In the genomic region with DNA sequence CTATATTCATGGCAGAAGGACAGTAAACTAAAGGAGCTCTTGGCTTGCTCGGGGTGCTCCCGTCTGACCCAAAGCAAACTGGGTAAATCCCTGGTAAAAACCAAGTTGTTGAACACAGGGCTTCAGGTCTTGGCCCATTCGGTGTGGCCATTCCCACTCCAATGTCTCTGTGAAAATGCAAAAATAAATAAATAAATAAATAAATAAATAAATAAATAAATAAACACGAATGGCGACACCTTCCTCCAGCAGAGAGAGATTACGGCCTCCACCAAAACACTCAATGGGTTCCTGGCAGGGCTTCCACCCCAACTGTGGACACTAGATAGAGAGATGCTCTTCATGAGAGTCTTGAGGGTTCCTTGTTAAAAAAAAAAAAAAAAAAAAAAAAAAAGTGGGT, we compare ENCODE assay signal across 1 cellular context.
TF ChIP-seq lines count a peak whose summit lies in the region.

No MANE protein-coding gene starts in this region.

TF ChIP-seq in IMR-90, 13 proteins besides CTCF, POLR2A, EP300 and RAD21:
- TF ChIP-seq FOS (IDR thresholded peaks at IDR 0.05; ENCODE audit: low read depth, low read length), result no peak
- no peak for TF ChIP-seq MAFK (IDR thresholded peaks at IDR 0.05; ENCODE audit: low read depth, low read length)
- TF ChIP-seq, protein P1, sequence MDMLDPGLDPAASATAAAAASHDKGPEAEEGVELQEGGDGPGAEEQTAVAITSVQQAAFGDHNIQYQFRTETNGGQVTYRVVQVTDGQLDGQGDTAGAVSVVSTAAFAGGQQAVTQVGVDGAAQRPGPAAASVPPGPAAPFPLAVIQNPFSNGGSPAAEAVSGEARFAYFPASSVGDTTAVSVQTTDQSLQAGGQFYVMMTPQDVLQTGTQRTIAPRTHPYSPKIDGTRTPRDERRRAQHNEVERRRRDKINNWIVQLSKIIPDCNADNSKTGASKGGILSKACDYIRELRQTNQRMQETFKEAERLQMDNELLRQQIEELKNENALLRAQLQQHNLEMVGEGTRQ (IDR thresholded peaks at IDR 0.05; ENCODE audit: low read depth, low read length), result no peak
- no peak for TF ChIP-seq NFE2L2 (IDR thresholded peaks at IDR 0.05; ENCODE audit: low read depth, low read length)
- TF ChIP-seq RFX5 (IDR thresholded peaks at IDR 0.05; ENCODE audit: low read depth, low read length), result no peak
- no peak for TF ChIP-seq MXI1 (IDR thresholded peaks at IDR 0.05; ENCODE audit: borderline replicate concordance, low read depth, low read length)
